31 cellular contexts compared by ENCODE assay signal in genomic region chr20:23097636-23098580, GRCh38. TPM values are rescaled to one million over a fixed set of nuclear protein-coding genes. Genes with fewer than 3 reads are reported as not detected.
A peak's percentile ranks its signal among the peaks of the same experiment; 100 is the strongest.
DNase-seq lines count a peak whose midpoint lies in the region; ATAC-seq and TF ChIP-seq lines count a peak whose summit lies in the region.
"Had no signal": no experiment of that assay in that cellular context is flagged by ENCODE, and none has a peak within 500 bp of the region (broad histone marks: within the 10 kb centered on the region; RNA-seq: fewer than 3 reads in every experiment).

No MANE protein-coding gene starts in this region.

- WGBS in esophagus squamous epithelium, 2 donors = 69 to 77% methylated on average over 14 to 16 of the region's 16 CpGs
- WGBS in body of pancreas, 2 donors = 76 to 80% methylated on average over 15 to 16 of the region's 16 CpGs

- no peaks in the 10 kb centered on the region for H3K27me3 ChIP-seq in esophagus squamous epithelium
- no peaks in the 10 kb centered on the region for H3K27me3 ChIP-seq in parathyroid adenoma (ENCODE audit: control insufficient read depth, insufficient read depth, low read length)
- H3K27me3 ChIP-seq in body of pancreas = no peaks in the 10 kb centered on the region
- H3K27me3 ChIP-seq: colonic mucosa, esophagus muscularis mucosa, right lobe of liver, thyroid gland had no signal

- ATAC-seq in stimulated activated naive CD8-positive, alpha-beta T cell treated with anti-CD3 and anti-CD28 coated beads, Interleukin-15, amount 100 ng/mL, for 72 hours = peak; percentile 13
- no peak for ATAC-seq in stimulated activated naive CD8-positive, alpha-beta T cell treated with anti-CD3 and anti-CD28 coated beads, Interleukin-15, Interleukin-2, amounts not matched to agents 100 U/mL and 50 U/mL, for 24 hours
- ATAC-seq in body of pancreas = no peak
- no peak for ATAC-seq in GM19328 (IDR thresholded peaks at IDR 0.05; ENCODE audit: unreplicated experiment)
- ATAC-seq: activated T-cell treated with anti-CD3 and anti-CD28 coated beads, Interleukin-2, amount 50 U/mL, for 4 hours; naive thymus-derived CD8-positive, alpha-beta T cell; PC-3 had no signal

- no peaks in the 10 kb centered on the region for H3K9me3 Mint-ChIP-seq in stimulated activated naive CD8-positive, alpha-beta T cell treated with anti-CD3 and anti-CD28 coated beads, Interleukin-15, amount 100 ng/mL, for 72 hours
- H3K9me3 Mint-ChIP-seq: activated naive CD4-positive, alpha-beta T cell treated with anti-CD3 and anti-CD28 coated beads, Interleukin-2, amount 10 ng/mL, durations not matched to agents 7 days and 5 days; activated T-cell treated with anti-CD3 and anti-CD28 coated beads, Interleukin-2, amount 50 U/mL, for 4 hours; immature natural killer cell; naive thymus-derived CD8-positive, alpha-beta T cell; stimulated activated naive CD8-positive, alpha-beta T cell treated with anti-CD3 and anti-CD28 coated beads, Interleukin-15, Interleukin-2, amounts not matched to agents 100 ng/mL and 50 ng/mL, for 24 hours had no signal

- H3K4me1 ChIP-seq in esophagus squamous epithelium (peaks cover 46 to 100% (median 82%) of the 10 kb centered on the region in 3 donors), parathyroid adenoma (peaks cover 26% of the 10 kb centered on the region), body of pancreas (peaks cover 11% of the 10 kb centered on the region)
- H3K4me1 ChIP-seq: colonic mucosa, right lobe of liver, thyroid gland had no signal

- DNase-seq in stimulated activated naive CD8-positive, alpha-beta T cell treated with anti-CD3 and anti-CD28 coated beads, Interleukin-15, amount 100 ng/mL, for 72 hours = no peak
- DNase-seq in stimulated activated naive CD8-positive, alpha-beta T cell treated with anti-CD3 and anti-CD28 coated beads, Interleukin-15, Interleukin-2, amounts not matched to agents 100 U/mL and 50 U/mL, for 24 hours = no peak
- DNase-seq in esophagus squamous epithelium (lab: John Stamatoyannopoulos, UW) (no peak), body of pancreas (no peak), DMS53 (lab: John Stamatoyannopoulos, UW) (no peak), iPS-NIHi11 (ENCODE audit: low spot score) (no peak)
- DNase-seq: activated CD4-positive, alpha-beta T cell treated with anti-CD3 and anti-CD28 coated beads for 48 hours; activated naive CD4-positive, alpha-beta T cell treated with anti-CD3 and anti-CD28 coated beads, Interleukin-2, amount 10 ng/mL, durations not matched to agents 7 days and 5 days; activated T-cell treated with anti-CD3 and anti-CD28 coated beads, Interleukin-2, amount 50 U/mL, for 4 hours; colonic mucosa; effector memory CD4-positive, alpha-beta T cell; hippocampal formation; immature natural killer cell; IMR-90; naive thymus-derived CD8-positive, alpha-beta T cell; NCI-H1092; NCI-H187; NCI-H2171 treated with DMSO at 0.1 percent for 48 hours; NCI-H526; NK-92 treated with Interleukin-12 subunit alpha and Interleukin-12 subunit beta, amount 100 ng/mL, for 24 hours; PC-3; right lobe of liver; stimulated activated CD4-positive, alpha-beta T cell treated with anti-CD3 and anti-CD28 coated beads, Interleukin-15, amount 100 ng/mL, for 24 hours; thyroid gland had no signal

- H3K4me2 ChIP-seq in parathyroid adenoma (ENCODE audit: low read length) = peak overlapping the region; percentile 30

- no peak overlapping the region for H3K4me3 Mint-ChIP-seq in stimulated activated naive CD8-positive, alpha-beta T cell treated with anti-CD3 and anti-CD28 coated beads, Interleukin-15, amount 100 ng/mL, for 72 hours
- H3K4me3 Mint-ChIP-seq: activated naive CD4-positive, alpha-beta T cell treated with anti-CD3 and anti-CD28 coated beads, Interleukin-2, amount 10 ng/mL, durations not matched to agents 7 days and 5 days; activated T-cell treated with anti-CD3 and anti-CD28 coated beads, Interleukin-2, amount 50 U/mL, for 4 hours; immature natural killer cell; naive thymus-derived CD8-positive, alpha-beta T cell; stimulated activated naive CD8-positive, alpha-beta T cell treated with anti-CD3 and anti-CD28 coated beads, Interleukin-15, Interleukin-2, amounts not matched to agents 100 ng/mL and 50 ng/mL, for 24 hours had no signal

- H3K27ac Mint-ChIP-seq in stimulated activated naive CD8-positive, alpha-beta T cell treated with anti-CD3 and anti-CD28 coated beads, Interleukin-15, amount 100 ng/mL, for 72 hours = peak overlapping the region in 1 of 2 donors; percentile 22
- H3K27ac Mint-ChIP-seq: activated naive CD4-positive, alpha-beta T cell treated with anti-CD3 and anti-CD28 coated beads, Interleukin-2, amount 10 ng/mL, durations not matched to agents 7 days and 5 days; stimulated activated naive CD8-positive, alpha-beta T cell treated with anti-CD3 and anti-CD28 coated beads, Interleukin-15, Interleukin-2, amounts not matched to agents 100 ng/mL and 50 ng/mL, for 24 hours had no signal

- H3K36me3 ChIP-seq in esophagus squamous epithelium = no peaks in the 10 kb centered on the region
- H3K36me3 ChIP-seq in parathyroid adenoma (ENCODE audit: control insufficient read depth, insufficient read depth, low read length) = no peaks in the 10 kb centered on the region
- no peaks in the 10 kb centered on the region for H3K36me3 ChIP-seq in body of pancreas (replicated peaks in 1 of 2; ENCODE audit: insufficient read depth in 1 of 2, low read depth in 2 of 2)
- H3K36me3 ChIP-seq: colonic mucosa, esophagus muscularis mucosa, right lobe of liver, thyroid gland had no signal

- no peaks in the 10 kb centered on the region for H3K79me2 ChIP-seq in parathyroid adenoma

- H3K4me3 ChIP-seq in esophagus squamous epithelium (no peak overlapping the region), parathyroid adenoma (ENCODE audit: low read depth, low read length) (no peak overlapping the region), body of pancreas (no peak overlapping the region)
- H3K4me3 ChIP-seq: colonic mucosa, esophagus muscularis mucosa, right lobe of liver, thyroid gland had no signal

- H3K9ac ChIP-seq in parathyroid adenoma = no peak overlapping the region

- no peaks in the 10 kb centered on the region for H3K4me1 Mint-ChIP-seq in stimulated activated naive CD8-positive, alpha-beta T cell treated with anti-CD3 and anti-CD28 coated beads, Interleukin-15, amount 100 ng/mL, for 72 hours
- H3K4me1 Mint-ChIP-seq: activated naive CD4-positive, alpha-beta T cell treated with anti-CD3 and anti-CD28 coated beads, Interleukin-2, amount 10 ng/mL, durations not matched to agents 7 days and 5 days; immature natural killer cell; naive thymus-derived CD8-positive, alpha-beta T cell had no signal

- TF ChIP-seq CTCF in esophagus squamous epithelium (IDR thresholded peaks at IDR 0.05) (no peak), parathyroid adenoma (IDR thresholded peaks at IDR 0.05) (no peak), body of pancreas (IDR thresholded peaks at IDR 0.05) (no peak)

- H2AFZ ChIP-seq in parathyroid adenoma = peak overlapping the region; percentile 54

- H3K27ac ChIP-seq in esophagus squamous epithelium (peak overlapping the region; percentile 21 to 87 (median 82)), parathyroid adenoma (peak overlapping the region; percentile 78), body of pancreas (no peak overlapping the region)
- H3K27ac ChIP-seq: colonic mucosa, esophagus muscularis mucosa, right lobe of liver, thyroid gland, VCaP had no signal

- no peaks in the 10 kb centered on the region for H3K9me3 ChIP-seq in esophagus squamous epithelium
- H3K9me3 ChIP-seq in parathyroid adenoma (ENCODE audit: control insufficient read depth, low read length) = no peaks in the 10 kb centered on the region
- H3K9me3 ChIP-seq in body of pancreas = no peaks in the 10 kb centered on the region
- H3K9me3 ChIP-seq: colonic mucosa, esophagus muscularis mucosa, right lobe of liver, thyroid gland had no signal

- H3K27me3 Mint-ChIP-seq in stimulated activated naive CD8-positive, alpha-beta T cell treated with anti-CD3 and anti-CD28 coated beads, Interleukin-15, amount 100 ng/mL, for 72 hours = no peaks in the 10 kb centered on the region
- H3K27me3 Mint-ChIP-seq: naive thymus-derived CD8-positive, alpha-beta T cell; stimulated activated naive CD8-positive, alpha-beta T cell treated with anti-CD3 and anti-CD28 coated beads, Interleukin-15, Interleukin-2, amounts not matched to agents 100 ng/mL and 50 ng/mL, for 24 hours had no signal

- intact Hi-C loops in esophagus squamous epithelium (cut with DNase I) = loop anchor here (5.0 kb wide), 1 partner anchor 44 kb away; no protein-coding TSS in a partner anchor
- intact Hi-C loops in body of pancreas (cut with DNase I) = no loop called here

- no peak for TF ChIP-seq POLR2A in esophagus squamous epithelium (IDR thresholded peaks at IDR 0.05)
- no peak for TF ChIP-seq POLR2A in body of pancreas (IDR thresholded peaks at IDR 0.05)

RNA-seq across cellular contexts. Expression of gene CD93, which starts 11.8 kb away (rescaled TPM):
- total RNA-seq in esophagus squamous epithelium = 10 to 100 TPM in 2 of 4 donors, 1 to 10 TPM in 2; 4.5 to 22.9 (median 14.6) TPM
- total RNA-seq in body of pancreas = 10 to 100 TPM; 14.2 to 19.2 TPM
- total RNA-seq: H4, PC-3 had no signal

RNA-seq across cellular contexts. Expression of gene THBD, which starts 48.4 kb away (rescaled TPM):
- total RNA-seq in esophagus squamous epithelium (10 to 100 TPM; 54.9 to 93.4 (median 75.1) TPM), body of pancreas (10 to 100 TPM; 14.3 to 44.2 TPM)
- total RNA-seq: A673, IMR-90 had no signal

Comparison
In these comparisons a context has a peak if more than half of its experiments do, and no peak if none do; other contexts are left out.
1. H3K27ac ChIP-seq: peak in esophagus squamous epithelium (4 of 4) and parathyroid adenoma (single experiment); none in body of pancreas (0 of 4).